In genomic region chr19:35860818-35861639, GRCh38 we compare ENCODE assay signal across 2 cellular contexts.
TF ChIP-seq lines count a peak whose summit lies in the region.

No MANE protein-coding gene starts in this region.

TF ChIP-seq in HCT116, 20 proteins besides CTCF, POLR2A, EP300 and RAD21:
- TF ChIP-seq SP1 (IDR thresholded peaks at IDR 0.05; ENCODE audit: low read depth) = no peak
- TF ChIP-seq CEBPB (IDR thresholded peaks at IDR 0.05; ENCODE audit: low read depth) = no peak
- no peak for TF ChIP-seq EGR1 (IDR thresholded peaks at IDR 0.05; ENCODE audit: low read depth)
- no peak for TF ChIP-seq ZNF274 (IDR thresholded peaks at IDR 0.05; ENCODE audit: low read depth, low read length)
- no peak for TF ChIP-seq CBX3 (IDR thresholded peaks at IDR 0.05; ENCODE audit: low read depth)

TF ChIP-seq in endothelial cell of umbilical vein, 7 proteins besides CTCF, POLR2A, EP300 and RAD21:
- TF ChIP-seq EZH2 (IDR thresholded peaks at IDR 0.05; ENCODE audit: borderline replicate concordance, low read depth, low read length, severe bottlenecking) = peak; percentile 89
- no peak for TF ChIP-seq MYC (IDR thresholded peaks at IDR 0.05; ENCODE audit: low read depth, low read length)
